Comparison of ENCODE assay signal across 2 cellular contexts in genomic region chr4:75630932-75631320, GRCh38.
TF ChIP-seq lines count a peak whose summit lies in the region.

No MANE protein-coding gene starts in this region.

TF ChIP-seq in IMR-90, 13 proteins besides CTCF, POLR2A, EP300 and RAD21:
- TF ChIP-seq USF2 (IDR thresholded peaks at IDR 0.05; ENCODE audit: low read depth, low read length) (no peak), SMC3 (IDR thresholded peaks at IDR 0.05; ENCODE audit: low read depth, low read length) (no peak), RFX5 (IDR thresholded peaks at IDR 0.05; ENCODE audit: low read depth, low read length) (no peak), BHLHE40 (IDR thresholded peaks at IDR 0.05; ENCODE audit: low read depth, low read length) (no peak), ELK1 (IDR thresholded peaks at IDR 0.05; ENCODE audit: borderline replicate concordance, low read depth, low read length) (no peak), FOS (IDR thresholded peaks at IDR 0.05; ENCODE audit: low read depth, low read length) (no peak), NFE2L2 (IDR thresholded peaks at IDR 0.05; ENCODE audit: low read depth, low read length) (no peak), MAZ (IDR thresholded peaks at IDR 0.05; ENCODE audit: borderline replicate concordance, low read depth, low read length) (no peak), MAFK (IDR thresholded peaks at IDR 0.05; ENCODE audit: low read depth, low read length) (no peak), CEBPB (IDR thresholded peaks at IDR 0.05; ENCODE audit: low read depth, low read length) (no peak), MXI1 (IDR thresholded peaks at IDR 0.05; ENCODE audit: borderline replicate concordance, low read depth, low read length) (no peak), RCOR1 (IDR thresholded peaks at IDR 0.05; ENCODE audit: insufficient replicate concordance, low read length) (no peak), CHD1 (IDR thresholded peaks at IDR 0.05; ENCODE audit: low read depth, low read length) (no peak)

TF ChIP-seq in GM12878, 131 proteins besides CTCF, POLR2A, EP300 and RAD21:
- TF ChIP-seq ASH2L (IDR thresholded peaks at IDR 0.05; ENCODE audit: borderline replicate concordance, low read depth), result no peak
